ENCODE assay signal across 13 cellular contexts in genomic region chr9:3809724-3810123, GRCh38.
DNase-seq lines count a peak whose midpoint lies in the region; ATAC-seq and TF ChIP-seq lines count a peak whose summit lies in the region.
"Had no signal": no experiment of that assay in that cellular context is flagged by ENCODE, and none has a peak within 500 bp of the region (broad histone marks: within the 10 kb centered on the region; RNA-seq: fewer than 3 reads in every experiment).

No MANE protein-coding gene starts in this region.

- TF ChIP-seq POLR2A in heart left ventricle (IDR thresholded peaks at IDR 0.05): no peak

- no TSS peak for BruUV-seq in MCF 10A (replicated peaks; lab: Mats Ljungman, UMichigan)

- H4K20me1 ChIP-seq in DND-41 (ENCODE audit: insufficient read depth, low read length): no peaks in the 10 kb centered on the region

- POLR2A ChIA-PET in MCF 10A (lab: Yijun Ruan, JAX): no interaction called here

- H3K36me3 ChIP-seq in DND-41 (ENCODE audit: insufficient read depth, low read length) (no peaks in the 10 kb centered on the region), heart left ventricle (no peaks in the 10 kb centered on the region)

- H3K4me1 Mint-ChIP-seq in MCF 10A (ENCODE audit: insufficient read depth, unreplicated experiment): peaks cover 5% of the 10 kb centered on the region
- H3K4me1 Mint-ChIP-seq: central memory CD8-positive, alpha-beta T cell had no signal

- TF ChIP-seq CTCF in DND-41 (IDR thresholded peaks at IDR 0.05; ENCODE audit: borderline replicate concordance, extremely low read depth, low read length, poor library complexity, severe bottlenecking) (no peak), MCF 10A (IDR thresholded peaks at IDR 0.05; ENCODE audit: unreplicated experiment) (no peak), heart left ventricle (IDR thresholded peaks at IDR 0.05) (no peak)

- no peak overlapping the region for H3K27ac Mint-ChIP-seq in MCF 10A (ENCODE audit: low read depth, unreplicated experiment)
- H3K27ac Mint-ChIP-seq: CD8-positive, alpha-beta T cell; GM23338 had no signal

- no peaks in the 10 kb centered on the region for H3K9me3 Mint-ChIP-seq in MCF 10A (ENCODE audit: unreplicated experiment)
- H3K9me3 Mint-ChIP-seq: CD8-positive, alpha-beta T cell; central memory CD8-positive, alpha-beta T cell; GM23338 had no signal

- intact Hi-C loops in MCF 10A (cut with micrococcal nuclease) (no loop called here), heart left ventricle (cut with DNase I) (no loop called here)

- H3K27me3 ChIP-seq in DND-41 (ENCODE audit: insufficient read depth, low read length, poor library complexity): no peaks in the 10 kb centered on the region
- no peaks in the 10 kb centered on the region for H3K27me3 ChIP-seq in heart left ventricle

- H3K9me3 ChIP-seq in DND-41 (ENCODE audit: insufficient read depth, low read length, severe bottlenecking) (no peaks in the 10 kb centered on the region), heart left ventricle (peaks cover 0 to 3% (median 0%) of the 10 kb centered on the region in 12 donors)

- DNase-seq in DND-41 (peak; percentile 19), HPDE6-E6E7 (ENCODE audit: extremely low spot score) (peak; percentile 20), MCF 10A (ENCODE audit: unreplicated experiment) (peak; percentile 44), mucosa of gallbladder (ENCODE audit: low spot score) (no peak), ecto neural progenitor cell (ENCODE audit: low spot score) (no peak), heart left ventricle (no peak)
- DNase-seq in stimulated activated CD4-positive, alpha-beta T cell treated with anti-CD3 and anti-CD28 coated beads, Interleukin-4, amount 100 ng/mL, for 1 hour: no peak
- DNase-seq: activated CD8-positive, alpha-beta memory T cell treated with anti-CD3 and anti-CD28 coated beads, Interleukin-2, amount 50 U/mL, for 4 hours; CD8-positive, alpha-beta T cell; NCI-H1417 treated with DMSO at 0.1 percent for 48 hours had no signal

- H3K27me3 Mint-ChIP-seq in MCF 10A (ENCODE audit: insufficient read depth, unreplicated experiment): no peaks in the 10 kb centered on the region

- H3K4me3 ChIP-seq in DND-41 (ENCODE audit: low read depth in 1 of 2, low read length in 2 of 2) (no peak overlapping the region), heart left ventricle (no peak overlapping the region)
- H3K4me3 ChIP-seq: GM23338 had no signal

- H3K36me3 Mint-ChIP-seq in MCF 10A (ENCODE audit: insufficient read depth, unreplicated experiment): no peaks in the 10 kb centered on the region
- H3K36me3 Mint-ChIP-seq: CD8-positive, alpha-beta T cell had no signal

- no peak overlapping the region for H3K27ac ChIP-seq in DND-41 (ENCODE audit: low read length)
- H3K27ac ChIP-seq in heart left ventricle: no peak overlapping the region

- no peaks in the 10 kb centered on the region for H3K79me2 ChIP-seq in DND-41 (ENCODE audit: insufficient read depth, low read length)

- H3K4me2 ChIP-seq in DND-41 (ENCODE audit: insufficient read depth, low read length): no peak overlapping the region
- H3K4me2 ChIP-seq: GM23338 had no signal

- no peak overlapping the region for H2AFZ ChIP-seq in DND-41 (ENCODE audit: low read depth, low read length)
- H2AFZ ChIP-seq: GM23338 had no signal

- no peak overlapping the region for H3K4me3 Mint-ChIP-seq in MCF 10A (ENCODE audit: unreplicated experiment)
- H3K4me3 Mint-ChIP-seq: CD8-positive, alpha-beta T cell; central memory CD8-positive, alpha-beta T cell; GM23338 had no signal

- peak; percentile 74 for ATAC-seq in DND-41 (ENCODE audit: insufficient read depth, low read depth)
- peak; percentile 85 for ATAC-seq in GM21529 (IDR thresholded peaks at IDR 0.05; ENCODE audit: unreplicated experiment)
- no peak for ATAC-seq in heart left ventricle
- ATAC-seq: CD8-positive, alpha-beta T cell; GM23338 had no signal

- CTCF ChIA-PET in MCF 10A (lab: Yijun Ruan, JAX): interaction anchor here (0.7 to 1.3 kb wide), 4 partner anchors 75 to 530 kb away, joined by 3 read pairs; no protein-coding TSS in a partner anchor

- H3K9ac ChIP-seq in DND-41 (ENCODE audit: low read depth, low read length): no peak overlapping the region

- no peaks in the 10 kb centered on the region for H3K4me1 ChIP-seq in DND-41 (ENCODE audit: insufficient read depth, low read length)
- H3K4me1 ChIP-seq in heart left ventricle: no peaks in the 10 kb centered on the region

Comparison
In these comparisons a context has a peak if more than half of its experiments do, and no peak if none do; other contexts are left out.
1. ATAC-seq: peak in DND-41 (single experiment) and GM21529 (single experiment); none in heart left ventricle (0 of 4).
2. DNase-seq: peak in DND-41 (single experiment), HPDE6-E6E7 (single experiment) and MCF 10A (single experiment); none in mucosa of gallbladder (single experiment), ecto neural progenitor cell (single experiment), stimulated activated CD4-positive, alpha-beta T cell treated with anti-CD3 and anti-CD28 coated beads, Interleukin-4, amount 100 ng/mL, for 1 hour (single experiment) and heart left ventricle (0 of 5).